ENCODE assay signal across 8 cellular contexts in the genomic region with DNA sequence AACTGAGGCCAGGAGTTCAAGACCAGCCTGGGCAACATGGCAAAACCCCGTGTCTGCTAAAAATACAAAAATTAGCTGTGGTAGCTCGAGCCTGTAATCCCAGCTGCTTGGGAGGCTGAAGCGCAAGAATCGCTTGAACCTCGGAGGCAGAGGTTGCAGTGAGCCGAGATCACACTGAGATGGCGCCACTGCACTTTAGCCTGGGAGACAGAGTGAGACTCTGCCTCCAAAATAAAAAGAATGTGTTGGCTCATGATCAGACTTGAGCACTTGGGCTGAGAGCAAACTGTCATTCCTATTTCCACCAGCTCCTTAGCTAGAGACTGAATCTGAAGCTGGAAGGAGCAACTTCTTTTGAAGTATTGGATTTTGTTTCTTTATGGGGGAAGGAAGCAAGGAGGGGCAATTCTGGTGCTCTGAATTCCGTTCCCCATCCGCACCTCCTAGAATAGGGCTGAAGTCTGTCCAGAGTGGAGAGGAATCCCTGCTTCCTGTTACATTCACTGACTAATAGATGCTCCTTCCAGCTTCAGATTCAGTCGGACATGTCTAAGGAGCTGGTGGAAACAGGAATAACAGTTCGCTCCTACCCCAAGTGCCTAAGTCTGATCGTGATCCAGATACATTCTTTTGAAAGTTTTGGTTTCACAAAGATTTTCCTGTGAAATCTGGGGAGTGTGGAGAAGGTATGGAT. TPM values are rescaled to one million over a fixed set of nuclear protein-coding genes. Genes with fewer than 3 reads are reported as not detected.
DNase-seq lines count a peak whose midpoint lies in the region; ATAC-seq lines count a peak whose summit lies in the region.

No MANE protein-coding gene starts in this region.

- H3K4me3 ChIP-seq in iPS-15b (ENCODE audit: low read depth, low read length) (no peak overlapping the region), subcutaneous abdominal adipose tissue (ENCODE audit: low read depth in 1 of 5, low read length in 5 of 5) (peak overlapping the region in 1 of 5 donors; percentile 24)

- H3K4me3 Mint-ChIP-seq in activated naive CD4-positive, alpha-beta T cell treated with anti-CD3 and anti-CD28 coated beads, Interleukin-2, amount 10 ng/mL, durations not matched to agents 7 days and 5 days = no peak overlapping the region

- peak overlapping the region; percentile 53 for H3K27ac Mint-ChIP-seq in activated naive CD4-positive, alpha-beta T cell treated with anti-CD3 and anti-CD28 coated beads, Interleukin-2, amount 10 ng/mL, durations not matched to agents 7 days and 5 days

- peaks cover 33% of the 10 kb centered on the region for H3K4me1 Mint-ChIP-seq in activated naive CD4-positive, alpha-beta T cell treated with anti-CD3 and anti-CD28 coated beads, Interleukin-2, amount 10 ng/mL, durations not matched to agents 7 days and 5 days

- peaks cover 20% of the 10 kb centered on the region for H3K36me3 Mint-ChIP-seq in activated naive CD4-positive, alpha-beta T cell treated with anti-CD3 and anti-CD28 coated beads, Interleukin-2, amount 10 ng/mL, durations not matched to agents 7 days and 5 days

- no peaks in the 10 kb centered on the region for H3K4me1 ChIP-seq in iPS-15b (ENCODE audit: control insufficient read depth, insufficient read depth, low read length)
- H3K4me1 ChIP-seq in subcutaneous abdominal adipose tissue (ENCODE audit: control insufficient read depth in 5 of 5, insufficient read depth in 5 of 5, low read length in 5 of 5) = peaks cover 2 to 40% (median 29%) of the 10 kb centered on the region in 5 donors

- H3K9ac ChIP-seq in iPS-15b (ENCODE audit: low read depth, low read length) (peak overlapping the region; percentile 24), subcutaneous abdominal adipose tissue (ENCODE audit: low read length in 5 of 5) (peak overlapping the region in 2 of 5 donors; percentile 6 to 38)

- CTCF ChIA-PET in activated naive CD4-positive, alpha-beta T cell treated with anti-CD3 and anti-CD28 coated beads, Interleukin-2, amount 10 ng/mL, durations not matched to agents 7 days and 5 days (lab: Charles Lee) = interaction anchor here (0.6 to 2.2 kb wide), 6 partner anchors 9 to 85 kb away, joined by 3 to 19 read pairs (median 5); a partner anchor contains a TSS

- peak overlapping the region; percentile 33 for H3K27ac ChIP-seq in subcutaneous abdominal adipose tissue (ENCODE audit: low read depth, low read length)

- H3K9me3 ChIP-seq in iPS-15b (ENCODE audit: control insufficient read depth, insufficient read depth, low read length) = no peaks in the 10 kb centered on the region
- H3K9me3 ChIP-seq in subcutaneous abdominal adipose tissue (ENCODE audit: control insufficient read depth in 5 of 5, low read length in 5 of 5) = no peaks in the 10 kb centered on the region

- H3K27me3 ChIP-seq in iPS-15b (ENCODE audit: control insufficient read depth, insufficient read depth, low read length) (peaks cover 3% of the 10 kb centered on the region), subcutaneous abdominal adipose tissue (ENCODE audit: control insufficient read depth in 5 of 5, insufficient read depth in 4 of 5, low read length in 5 of 5) (no peaks in the 10 kb centered on the region)

- DNase-seq in NCI-H2081 (lab: John Stamatoyannopoulos, UW) = peak; percentile 29 to 52
- no peak for DNase-seq in NCI-H2081 treated with DMSO at 0.1 percent for 48 hours (lab: John Stamatoyannopoulos, UW)
- DNase-seq in M059J (ENCODE audit: low read depth) = peak; percentile 20
- DNase-seq in activated naive CD4-positive, alpha-beta T cell treated with anti-CD3 and anti-CD28 coated beads, Interleukin-2, amount 10 ng/mL, durations not matched to agents 7 days and 5 days = peak; percentile 60
- no peak for DNase-seq in NCI-H1417 treated with DMSO at 0.1 percent for 48 hours (lab: John Stamatoyannopoulos, UW)

- H3K27me3 Mint-ChIP-seq in activated naive CD4-positive, alpha-beta T cell treated with anti-CD3 and anti-CD28 coated beads, Interleukin-2, amount 10 ng/mL, durations not matched to agents 7 days and 5 days = no peaks in the 10 kb centered on the region

- ATAC-seq in HG03139 (IDR thresholded peaks at IDR 0.05; ENCODE audit: unreplicated experiment) = no peak

- H3K36me3 ChIP-seq in iPS-15b (ENCODE audit: control insufficient read depth, insufficient read depth, low read length) (peaks cover 7% of the 10 kb centered on the region), subcutaneous abdominal adipose tissue (ENCODE audit: control insufficient read depth in 5 of 5, insufficient read depth in 5 of 5, low read length in 5 of 5) (peaks cover 0 to 33% (median 26%) of the 10 kb centered on the region in 5 donors)

- no peaks in the 10 kb centered on the region for H3K9me3 Mint-ChIP-seq in activated naive CD4-positive, alpha-beta T cell treated with anti-CD3 and anti-CD28 coated beads, Interleukin-2, amount 10 ng/mL, durations not matched to agents 7 days and 5 days

RNA-seq across cellular contexts. Expression of a gene that starts 3.8 kb away (rescaled TPM):
- 15.0 and 16.4 TPM in 2 replicates for total RNA-seq in M059J (2014; rRNA removed; shearing (Covaris generic))

RNA-seq across cellular contexts. Expression of a gene that starts 16.1 kb away (rescaled TPM):
- total RNA-seq in M059J (2014; rRNA removed; shearing (Covaris generic)) = 14.9 and 21.0 TPM in 2 replicates

RNA-seq across cellular contexts. Expression of a gene that starts 17.0 kb away (rescaled TPM):
- total RNA-seq in M059J (2014; rRNA removed; shearing (Covaris generic)) = 3.1 and 16.5 TPM in 2 replicates

Comparison
In these comparisons a context has a peak if more than half of its experiments do, and no peak if none do; other contexts are left out.
1. DNase-seq: peak in NCI-H2081 (2 of 2), M059J (single experiment) and activated naive CD4-positive, alpha-beta T cell treated with anti-CD3 and anti-CD28 coated beads, Interleukin-2, amount 10 ng/mL, durations not matched to agents 7 days and 5 days (single experiment); none in NCI-H2081 treated with DMSO at 0.1 percent for 48 hours (single experiment) and NCI-H1417 treated with DMSO at 0.1 percent for 48 hours (single experiment).